In genomic region chr16:30065112-30065942, GRCh38 we compare ENCODE assay signal across 1 cellular context.
A peak's percentile ranks its signal among the peaks of the same experiment; 100 is the strongest.
TF ChIP-seq lines count a peak whose summit lies in the region.

Gene ALDOA (plus strand): TSS chr16:30065760. CDS start chr16:30066898, 1,138 bp downstream.

TF ChIP-seq in HEK293, 187 proteins besides CTCF, POLR2A, EP300 and RAD21 (continued from another document and continues in another):
- TF ChIP-seq ZNF362 (tag by site-specific recombination; IDR thresholded peaks at IDR 0.05) (0 out of 2 replicates have a peak, but pooled peaks have one; percentile 32), BCL11A (tag by site-specific recombination; IDR thresholded peaks at IDR 0.05; ENCODE audit: low read depth) (peak; percentile 95; the same call in 1 of the 2 replicates), ZBTB26 (tag by site-specific recombination; optimal IDR thresholded peaks at IDR 0.05) (peak; percentile 100), IKZF3 (tag by site-specific recombination; IDR thresholded peaks at IDR 0.05) (peak; percentile 99), ZNF785 (tag by site-specific recombination; IDR thresholded peaks at IDR 0.05) (peak; percentile 89; the same call in 1 of the 2 replicates), ZNF548 (tag by site-specific recombination; IDR thresholded peaks at IDR 0.05) (no peak), ZNF843 (tag by site-specific recombination; IDR thresholded peaks at IDR 0.05) (peak; percentile 87), ZNF398 (tag by site-specific recombination; IDR thresholded peaks at IDR 0.05) (peak; percentile 98), ZBTB11 (tag by site-specific recombination; conservative IDR thresholded peaks at IDR 0.05; ENCODE audit: low read depth) (peak; percentile 94), KLF1 (tag by site-specific recombination; IDR thresholded peaks at IDR 0.05) (peak; percentile 88), ZNF354C (tag by site-specific recombination; IDR thresholded peaks at IDR 0.05; ENCODE audit: borderline replicate concordance, low read depth) (no peak), SP7 (tag by site-specific recombination; IDR thresholded peaks at IDR 0.05) (peak; percentile 95), ZSCAN30 (tag by site-specific recombination; IDR thresholded peaks at IDR 0.05) (peak; percentile 77), HIC1 (tag by site-specific recombination; IDR thresholded peaks at IDR 0.05) (peak; percentile 93), ZNF621 (tag by site-specific recombination; IDR thresholded peaks at IDR 0.05) (no peak), ZBTB49 (tag by site-specific recombination; IDR thresholded peaks at IDR 0.05; ENCODE audit: low read depth) (no peak), INSM2 (tag by site-specific recombination; IDR thresholded peaks at IDR 0.05) (peak; percentile 94), PRDM10 (tag by site-specific recombination; IDR thresholded peaks at IDR 0.05) (peak; percentile 98), TCF7L2 (IDR thresholded peaks at IDR 0.05; ENCODE audit: borderline replicate concordance, low read depth, low read length) (no peak), ZNF366 (tag by site-specific recombination; conservative IDR thresholded peaks at IDR 0.05) (peak; percentile 96), KLF9 (tag by site-specific recombination; IDR thresholded peaks at IDR 0.05; ENCODE audit: low read depth) (peak; percentile 91), ZNF629 (tag by site-specific recombination; IDR thresholded peaks at IDR 0.05) (peak; percentile 93), ZBTB20 (tag by site-specific recombination; IDR thresholded peaks at IDR 0.05) (peak; percentile 98), ZNF561 (tag by site-specific recombination; IDR thresholded peaks at IDR 0.05; ENCODE audit: borderline replicate concordance) (peak; percentile 89), KLF16 (tag by site-specific recombination; IDR thresholded peaks at IDR 0.05) (peak; percentile 88), ZNF449 (tag by site-specific recombination; IDR thresholded peaks at IDR 0.05) (peak; percentile 53; the same call in 1 of the 2 replicates), ZNF692 (tag by site-specific recombination; IDR thresholded peaks at IDR 0.05) (peak; percentile 66), GLI4 (tag by site-specific recombination; IDR thresholded peaks at IDR 0.05) (peak; percentile 82), GLIS2 (tag by site-specific recombination; IDR thresholded peaks at IDR 0.05) (peak; percentile 99), ZIC2 (tag by site-specific recombination; IDR thresholded peaks at IDR 0.05) (peak; percentile 91), ZNF10 (tag by site-specific recombination; IDR thresholded peaks at IDR 0.05) (peak; percentile 37), ZEB2 (tag by site-specific recombination; IDR thresholded peaks at IDR 0.05) (peak; percentile 99), ZNF514 (tag by site-specific recombination; IDR thresholded peaks at IDR 0.05) (no peak)
